ENCODE assay signal across 29 cellular contexts in genomic region chr3:97686258-97686657, GRCh38.
"Had no signal": no experiment of that assay in that cellular context is flagged by ENCODE, and none has a peak within 500 bp of the region (broad histone marks: within the 10 kb centered on the region; RNA-seq: fewer than 3 reads in every experiment).

No MANE protein-coding gene starts in this region.

- DNase-seq: activated B cell treated with CpG ODN at 0.5 μM for 24 hours; activated CD4-positive, alpha-beta memory T cell treated with anti-CD3 and anti-CD28 coated beads, Interleukin-2, amount 10 ng/mL, durations not matched to agents 7 days and 5 days; activated CD4-positive, alpha-beta T cell treated with anti-CD3 and anti-CD28 coated beads for 1 hour; activated CD4-positive, alpha-beta T cell treated with anti-CD3 and anti-CD28 coated beads for 36 hours; activated CD4-positive, alpha-beta T cell treated with anti-CD3 and anti-CD28 coated beads for 48 hours; activated CD4-positive, alpha-beta T cell treated with anti-CD3 and anti-CD28 coated beads, Interleukin-2, amount 10 ng/mL, durations not matched to agents 7 days and 5 days; activated CD4-positive, alpha-beta T cell treated with anti-CD3 and anti-CD28 coated beads, Interleukin-2, amount 50 U/mL, for 48 hours; activated CD8-positive, alpha-beta memory T cell treated with anti-CD3 and anti-CD28 coated beads for 24 hours; activated CD8-positive, alpha-beta memory T cell treated with anti-CD3 and anti-CD28 coated beads, Interleukin-2, amount 10 ng/mL, durations not matched to agents 7 days and 5 days; activated CD8-positive, alpha-beta memory T cell treated with anti-CD3 and anti-CD28 coated beads, Interleukin-2, amount 50 U/mL, for 48 hours; activated CD8-positive, alpha-beta T cell treated with anti-CD3 and anti-CD28 coated beads, Interleukin-2, amount 10 ng/mL, durations not matched to agents 7 days and 5 days; activated effector memory CD4-positive, alpha-beta T cell treated with Interleukin-2 at 50 U/mL for 16 hours; activated gamma-delta T cell; activated naive CD4-positive, alpha-beta T cell treated with anti-CD3 and anti-CD28 coated beads, Interleukin-2, amount 10 ng/mL, durations not matched to agents 7 days and 5 days; activated naive CD4-positive, alpha-beta T cell treated with Interleukin-2 at 50 U/mL for 16 hours; activated naive CD8-positive, alpha-beta T cell treated with anti-CD3 and anti-CD28 coated beads, Interleukin-2, amount 10 ng/mL, durations not matched to agents 7 days and 5 days; activated naive CD8-positive, alpha-beta T cell treated with anti-CD3 and anti-CD28 coated beads, Interleukin-2, amount 50 U/mL, for 24 hours; activated T-cell treated with anti-CD3 and anti-CD28 coated beads, Interleukin-2, amount 50 U/mL, for 24 hours; activated T-cell treated with anti-CD3 and anti-CD28 coated beads, Interleukin-2, amount 50 U/mL, for 48 hours; amygdala; anterior cingulate cortex; caudate nucleus; cerebellar nuclear complex; colonic mucosa; T-helper 2 cell; T-helper 9 cell had no signal

- H3K27ac ChIP-seq: ascending aorta, cardiac muscle cell, colonic mucosa, VCaP had no signal

- H3K4me3 ChIP-seq: ascending aorta, cardiac muscle cell, colonic mucosa had no signal

- H3K9me3 ChIP-seq: ascending aorta, colonic mucosa had no signal

- H3K4me1 ChIP-seq: ascending aorta, colonic mucosa had no signal

- H3K27me3 ChIP-seq: cardiac muscle cell, colonic mucosa had no signal

- H3K36me3 ChIP-seq: ascending aorta, cardiac muscle cell, colonic mucosa had no signal
